ENCODE assay signal across 1 cellular context in the genomic region with DNA sequence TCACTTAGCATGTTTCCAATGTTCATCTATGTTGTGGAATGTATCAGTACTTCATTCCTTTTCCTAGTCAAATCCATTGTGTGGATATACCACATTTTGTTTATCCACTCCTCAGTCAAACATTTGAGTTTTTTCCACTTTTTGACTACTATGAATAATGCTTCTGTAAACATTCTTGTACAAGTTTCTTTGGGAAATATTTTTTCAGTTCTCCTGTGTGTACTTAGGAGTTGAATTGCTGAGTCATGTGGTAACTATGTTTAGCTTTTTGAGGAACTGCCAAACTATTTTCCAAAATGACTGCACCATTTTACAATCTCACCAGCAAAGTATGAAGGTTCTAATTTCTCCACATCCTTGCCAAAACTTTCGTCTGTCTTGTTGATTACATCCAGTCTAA.
A peak's percentile ranks its signal among the peaks of the same experiment; 100 is the strongest.
TF ChIP-seq lines count a peak whose summit lies in the region.

No MANE protein-coding gene starts in this region.

TF ChIP-seq in HepG2, 621 proteins besides CTCF, POLR2A, EP300 and RAD21 (continued from another document and continues in another):
- TF ChIP-seq ZNF30 (CRISPR knock-in tag; IDR thresholded peaks at IDR 0.05), result no peak
- no peak for TF ChIP-seq ZNF34 (CRISPR knock-in tag; IDR thresholded peaks at IDR 0.05; ENCODE audit: borderline replicate concordance)
- no peak for TF ChIP-seq AKNA (CRISPR knock-in tag; IDR thresholded peaks at IDR 0.05; ENCODE audit: borderline replicate concordance)
- TF ChIP-seq, protein P1, sequence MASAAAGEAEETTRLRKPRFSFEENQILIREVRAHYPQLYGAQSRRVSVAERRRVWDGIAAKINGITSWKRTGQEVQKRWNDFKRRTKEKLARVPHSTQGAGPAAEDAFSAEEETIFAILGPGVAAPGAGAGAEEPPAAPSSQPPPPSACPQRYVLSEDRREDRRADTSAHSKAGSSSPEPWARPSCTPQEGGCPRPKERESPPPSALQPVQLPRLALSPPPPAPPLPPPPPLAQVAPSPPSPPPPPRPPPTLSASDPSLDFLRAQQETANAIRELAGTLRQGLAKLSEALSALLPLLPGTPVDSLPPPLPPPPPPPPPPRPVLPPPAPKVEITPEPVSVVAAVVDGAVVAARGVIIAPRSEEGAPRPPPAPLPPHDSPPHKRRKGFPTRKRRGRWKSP (CRISPR knock-in tag; IDR thresholded peaks at IDR 0.05), result no peak
- TF ChIP-seq ZNF20 (CRISPR knock-in tag; IDR thresholded peaks at IDR 0.05), result no peak
- TF ChIP-seq KAT2B (IDR thresholded peaks at IDR 0.05; ENCODE audit: borderline replicate concordance, low read depth, low read length), result no peak
- no peak for TF ChIP-seq TBX3 (IDR thresholded peaks at IDR 0.05; ENCODE audit: borderline replicate concordance)
- TF ChIP-seq ZNF501 (CRISPR knock-in tag; IDR thresholded peaks at IDR 0.05), result no peak
- TF ChIP-seq ZNF296 (CRISPR knock-in tag; conservative IDR thresholded peaks at IDR 0.05), result no peak
- TF ChIP-seq DNMT3B (CRISPR knock-in tag; conservative IDR thresholded peaks at IDR 0.05), result no peak; the same call in 1 of the 2 replicates
- TF ChIP-seq, protein P2, sequence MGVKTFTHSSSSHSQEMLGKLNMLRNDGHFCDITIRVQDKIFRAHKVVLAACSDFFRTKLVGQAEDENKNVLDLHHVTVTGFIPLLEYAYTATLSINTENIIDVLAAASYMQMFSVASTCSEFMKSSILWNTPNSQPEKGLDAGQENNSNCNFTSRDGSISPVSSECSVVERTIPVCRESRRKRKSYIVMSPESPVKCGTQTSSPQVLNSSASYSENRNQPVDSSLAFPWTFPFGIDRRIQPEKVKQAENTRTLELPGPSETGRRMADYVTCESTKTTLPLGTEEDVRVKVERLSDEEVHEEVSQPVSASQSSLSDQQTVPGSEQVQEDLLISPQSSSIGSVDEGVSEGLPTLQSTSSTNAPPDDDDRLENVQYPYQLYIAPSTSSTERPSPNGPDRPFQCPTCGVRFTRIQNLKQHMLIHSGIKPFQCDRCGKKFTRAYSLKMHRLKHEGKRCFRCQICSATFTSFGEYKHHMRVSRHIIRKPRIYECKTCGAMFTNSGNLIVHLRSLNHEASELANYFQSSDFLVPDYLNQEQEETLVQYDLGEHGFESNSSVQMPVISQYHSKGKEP (CRISPR knock-in tag; IDR thresholded peaks at IDR 0.05), result no peak
- TF ChIP-seq, protein P3, sequence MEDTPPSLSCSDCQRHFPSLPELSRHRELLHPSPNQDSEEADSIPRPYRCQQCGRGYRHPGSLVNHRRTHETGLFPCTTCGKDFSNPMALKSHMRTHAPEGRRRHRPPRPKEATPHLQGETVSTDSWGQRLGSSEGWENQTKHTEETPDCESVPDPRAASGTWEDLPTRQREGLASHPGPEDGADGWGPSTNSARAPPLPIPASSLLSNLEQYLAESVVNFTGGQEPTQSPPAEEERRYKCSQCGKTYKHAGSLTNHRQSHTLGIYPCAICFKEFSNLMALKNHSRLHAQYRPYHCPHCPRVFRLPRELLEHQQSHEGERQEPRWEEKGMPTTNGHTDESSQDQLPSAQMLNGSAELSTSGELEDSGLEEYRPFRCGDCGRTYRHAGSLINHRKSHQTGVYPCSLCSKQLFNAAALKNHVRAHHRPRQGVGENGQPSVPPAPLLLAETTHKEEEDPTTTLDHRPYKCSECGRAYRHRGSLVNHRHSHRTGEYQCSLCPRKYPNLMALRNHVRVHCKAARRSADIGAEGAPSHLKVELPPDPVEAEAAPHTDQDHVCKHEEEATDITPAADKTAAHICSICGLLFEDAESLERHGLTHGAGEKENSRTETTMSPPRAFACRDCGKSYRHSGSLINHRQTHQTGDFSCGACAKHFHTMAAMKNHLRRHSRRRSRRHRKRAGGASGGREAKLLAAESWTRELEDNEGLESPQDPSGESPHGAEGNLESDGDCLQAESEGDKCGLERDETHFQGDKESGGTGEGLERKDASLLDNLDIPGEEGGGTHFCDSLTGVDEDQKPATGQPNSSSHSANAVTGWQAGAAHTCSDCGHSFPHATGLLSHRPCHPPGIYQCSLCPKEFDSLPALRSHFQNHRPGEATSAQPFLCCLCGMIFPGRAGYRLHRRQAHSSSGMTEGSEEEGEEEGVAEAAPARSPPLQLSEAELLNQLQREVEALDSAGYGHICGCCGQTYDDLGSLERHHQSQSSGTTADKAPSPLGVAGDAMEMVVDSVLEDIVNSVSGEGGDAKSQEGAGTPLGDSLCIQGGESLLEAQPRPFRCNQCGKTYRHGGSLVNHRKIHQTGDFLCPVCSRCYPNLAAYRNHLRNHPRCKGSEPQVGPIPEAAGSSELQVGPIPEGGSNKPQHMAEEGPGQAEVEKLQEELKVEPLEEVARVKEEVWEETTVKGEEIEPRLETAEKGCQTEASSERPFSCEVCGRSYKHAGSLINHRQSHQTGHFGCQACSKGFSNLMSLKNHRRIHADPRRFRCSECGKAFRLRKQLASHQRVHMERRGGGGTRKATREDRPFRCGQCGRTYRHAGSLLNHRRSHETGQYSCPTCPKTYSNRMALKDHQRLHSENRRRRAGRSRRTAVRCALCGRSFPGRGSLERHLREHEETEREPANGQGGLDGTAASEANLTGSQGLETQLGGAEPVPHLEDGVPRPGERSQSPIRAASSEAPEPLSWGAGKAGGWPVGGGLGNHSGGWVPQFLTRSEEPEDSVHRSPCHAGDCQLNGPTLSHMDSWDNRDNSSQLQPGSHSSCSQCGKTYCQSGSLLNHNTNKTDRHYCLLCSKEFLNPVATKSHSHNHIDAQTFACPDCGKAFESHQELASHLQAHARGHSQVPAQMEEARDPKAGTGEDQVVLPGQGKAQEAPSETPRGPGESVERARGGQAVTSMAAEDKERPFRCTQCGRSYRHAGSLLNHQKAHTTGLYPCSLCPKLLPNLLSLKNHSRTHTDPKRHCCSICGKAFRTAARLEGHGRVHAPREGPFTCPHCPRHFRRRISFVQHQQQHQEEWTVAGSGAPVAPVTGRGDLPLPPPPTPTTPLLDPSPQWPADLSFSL (CRISPR knock-in tag; IDR thresholded peaks at IDR 0.05), result no peak
- TF ChIP-seq TEF (CRISPR knock-in tag; IDR thresholded peaks at IDR 0.05), result no peak
- TF ChIP-seq ZNF432 (CRISPR knock-in tag; IDR thresholded peaks at IDR 0.05; ENCODE audit: borderline replicate concordance), result no peak
- peak; percentile 86 for TF ChIP-seq BCL6 (CRISPR knock-in tag; IDR thresholded peaks at IDR 0.05)
- no peak for TF ChIP-seq NR2F6 (IDR thresholded peaks at IDR 0.05)
- no peak for TF ChIP-seq NR2F6 (CRISPR knock-in tag; IDR thresholded peaks at IDR 0.05)
- no peak for TF ChIP-seq PATZ1 (CRISPR knock-in tag; IDR thresholded peaks at IDR 0.05)
- TF ChIP-seq JUN (CRISPR knock-in tag; IDR thresholded peaks at IDR 0.05), result no peak
- TF ChIP-seq GFI1 (CRISPR knock-in tag; IDR thresholded peaks at IDR 0.05; ENCODE audit: borderline replicate concordance), result peak; percentile 32; the same call in 1 of the 2 replicates
- TF ChIP-seq THAP9 (CRISPR knock-in tag; IDR thresholded peaks at IDR 0.05; ENCODE audit: borderline replicate concordance), result no peak
- no peak for TF ChIP-seq NKX3-1 (CRISPR knock-in tag; IDR thresholded peaks at IDR 0.05)
- TF ChIP-seq ZNF577 (CRISPR knock-in tag; IDR thresholded peaks at IDR 0.05; ENCODE audit: borderline replicate concordance, low read depth), result no peak
- TF ChIP-seq SYNCRIP (IDR thresholded peaks at IDR 0.05; ENCODE audit: insufficient read depth, low read depth, low read length), result no peak
- no peak for TF ChIP-seq ELF4 (CRISPR knock-in tag; IDR thresholded peaks at IDR 0.05; ENCODE audit: borderline replicate concordance)
- TF ChIP-seq PHF8 (CRISPR knock-in tag; IDR thresholded peaks at IDR 0.05), result no peak
- no peak for TF ChIP-seq SIN3B (IDR thresholded peaks at IDR 0.05; ENCODE audit: low read length)
- TF ChIP-seq ZNF878 (CRISPR knock-in tag; IDR thresholded peaks at IDR 0.05), result no peak
- TF ChIP-seq ZMYM2 (CRISPR knock-in tag; IDR thresholded peaks at IDR 0.05), result no peak
- TF ChIP-seq MED1 (CRISPR knock-in tag; IDR thresholded peaks at IDR 0.05), result peak; percentile 83
- TF ChIP-seq ZBTB1 (CRISPR knock-in tag; IDR thresholded peaks at IDR 0.05; ENCODE audit: borderline replicate concordance), result no peak
- TF ChIP-seq HNF4G (IDR thresholded peaks at IDR 0.05; ENCODE audit: borderline replicate concordance, low read depth, low read length), result no peak
- TF ChIP-seq HNF4G (CRISPR knock-in tag; IDR thresholded peaks at IDR 0.05; ENCODE audit: borderline replicate concordance, low read depth), result no peak
- no peak for TF ChIP-seq ZBTB21 (CRISPR knock-in tag; IDR thresholded peaks at IDR 0.05)
- TF ChIP-seq, protein P4, sequence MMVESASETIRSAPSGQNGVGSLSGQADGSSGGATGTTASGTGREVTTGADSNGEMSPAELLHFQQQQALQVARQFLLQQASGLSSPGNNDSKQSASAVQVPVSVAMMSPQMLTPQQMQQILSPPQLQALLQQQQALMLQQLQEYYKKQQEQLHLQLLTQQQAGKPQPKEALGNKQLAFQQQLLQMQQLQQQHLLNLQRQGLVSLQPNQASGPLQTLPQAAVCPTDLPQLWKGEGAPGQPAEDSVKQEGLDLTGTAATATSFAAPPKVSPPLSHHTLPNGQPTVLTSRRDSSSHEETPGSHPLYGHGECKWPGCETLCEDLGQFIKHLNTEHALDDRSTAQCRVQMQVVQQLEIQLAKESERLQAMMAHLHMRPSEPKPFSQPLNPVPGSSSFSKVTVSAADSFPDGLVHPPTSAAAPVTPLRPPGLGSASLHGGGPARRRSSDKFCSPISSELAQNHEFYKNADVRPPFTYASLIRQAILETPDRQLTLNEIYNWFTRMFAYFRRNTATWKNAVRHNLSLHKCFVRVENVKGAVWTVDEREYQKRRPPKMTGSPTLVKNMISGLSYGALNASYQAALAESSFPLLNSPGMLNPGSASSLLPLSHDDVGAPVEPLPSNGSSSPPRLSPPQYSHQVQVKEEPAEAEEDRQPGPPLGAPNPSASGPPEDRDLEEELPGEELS (CRISPR knock-in tag; IDR thresholded peaks at IDR 0.05), result peak; percentile 82
- TF ChIP-seq TP53 (CRISPR knock-in tag; conservative IDR thresholded peaks at IDR 0.05), result no peak
- TF ChIP-seq ARID2 (CRISPR knock-in tag; IDR thresholded peaks at IDR 0.05; ENCODE audit: borderline replicate concordance), result no peak
- no peak for TF ChIP-seq REXO4 (CRISPR knock-in tag; IDR thresholded peaks at IDR 0.05; ENCODE audit: borderline replicate concordance)
